Comparison of ENCODE assay signal across 8 cellular contexts in the genomic region with DNA sequence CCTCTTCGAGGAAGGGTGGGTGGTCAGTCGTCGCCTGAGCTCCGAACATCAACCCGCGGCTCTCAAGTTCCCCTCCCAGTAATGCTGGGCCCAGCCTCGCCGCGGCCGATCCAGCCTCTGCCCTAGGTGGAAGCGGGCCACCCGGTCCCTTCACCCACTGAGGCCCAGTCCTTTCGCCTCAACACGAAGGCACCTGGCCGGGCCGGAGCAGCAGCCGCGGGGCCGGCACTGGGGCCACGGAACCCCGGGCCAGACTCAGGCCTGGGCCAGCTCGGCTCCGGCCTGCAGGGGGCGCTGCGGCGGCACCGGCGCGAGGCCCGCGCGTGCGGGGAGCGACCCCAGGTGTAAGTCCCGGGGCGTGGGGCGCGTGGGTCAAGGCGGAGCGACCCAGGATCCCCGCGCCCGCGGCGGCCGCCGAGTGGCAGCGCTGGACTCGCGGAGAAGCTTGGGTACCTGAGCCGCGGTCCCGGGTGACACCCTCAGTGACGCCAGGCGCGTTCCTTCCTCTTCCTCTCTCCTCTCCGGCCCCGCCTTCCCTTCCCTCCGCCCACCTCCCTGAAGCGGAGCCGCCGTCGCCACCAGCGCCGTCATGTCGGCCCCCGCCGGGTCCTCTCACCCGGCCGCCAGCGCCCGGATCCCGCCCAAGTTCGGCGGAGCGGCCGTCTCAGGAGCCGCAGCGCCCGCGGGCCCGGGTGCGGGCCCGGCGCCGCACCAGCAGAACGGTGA. TPM values are rescaled to one million over a fixed set of nuclear protein-coding genes. Genes with fewer than 3 reads are reported as not detected.
DNase-seq lines count a peak whose midpoint lies in the region; ATAC-seq lines count a peak whose summit lies in the region.

A gene (plus strand): TSS at position 535 of the 726 bp plus-strand sequence. CDS start 55 bp downstream, at position 590.

- no peak within 1 kb of the TSS for H2AK5ac ChIP-seq in mesendoderm (ENCODE audit: low read length)

- H2BK120ac ChIP-seq in mesendoderm (ENCODE audit: low read depth, low read length), result peak within 1 kb of the TSS; percentile 18

- no peaks in the 10 kb centered on the region for H3K27me3 Mint-ChIP-seq in CD4-positive, CD25-positive, alpha-beta regulatory T cell

- H3K36me3 ChIP-seq in CD4-positive, CD25-positive, alpha-beta regulatory T cell (ENCODE audit: control insufficient read depth, insufficient read depth, low read length), result no peaks in the 10 kb centered on the region
- no peaks in the 10 kb centered on the region for H3K36me3 ChIP-seq in effector memory CD4-positive, alpha-beta T cell (ENCODE audit: control insufficient read depth, insufficient read depth, low read length)
- H3K36me3 ChIP-seq in mesendoderm (ENCODE audit: control insufficient read depth, insufficient read depth, low read length), result no peaks in the 10 kb centered on the region

- no peaks in the 10 kb centered on the region for H3K36me3 Mint-ChIP-seq in CD4-positive, CD25-positive, alpha-beta regulatory T cell

- peak within 1 kb of the TSS; percentile 80 for H3K23ac ChIP-seq in mesendoderm (ENCODE audit: low read length)

- H4K8ac ChIP-seq in mesendoderm (ENCODE audit: low read depth, low read length), result peak within 1 kb of the TSS; percentile 60

- H3K27ac ChIP-seq in CD4-positive, CD25-positive, alpha-beta regulatory T cell (ENCODE audit: insufficient read depth, low read length, poor library complexity, severe bottlenecking), result peak within 1 kb of the TSS; percentile 84
- peak within 1 kb of the TSS; percentile 80 for H3K27ac ChIP-seq in effector memory CD4-positive, alpha-beta T cell (ENCODE audit: insufficient read depth, low read length, poor library complexity, severe bottlenecking)
- H3K27ac ChIP-seq in mesendoderm (ENCODE audit: low read depth, low read length), result peak within 1 kb of the TSS; percentile 85

- peak within 1 kb of the TSS; percentile 90 for H3K4me3 ChIP-seq in CD4-positive, CD25-positive, alpha-beta regulatory T cell (ENCODE audit: low read depth, low read length)
- H3K4me3 ChIP-seq in effector memory CD4-positive, alpha-beta T cell (ENCODE audit: insufficient read depth, low read depth, low read length, poor library complexity, severe bottlenecking), result peak within 1 kb of the TSS; percentile 76
- H3K4me3 ChIP-seq in mesendoderm (ENCODE audit: low read length), result peak within 1 kb of the TSS; percentile 42

- peak within 1 kb of the TSS; percentile 90 for H3K4ac ChIP-seq in mesendoderm (ENCODE audit: low read depth, low read length)

- peak within 1 kb of the TSS; percentile 97 for H3K56ac ChIP-seq in mesendoderm (ENCODE audit: low read length)

- peak within 1 kb of the TSS; percentile 99 for H3K18ac ChIP-seq in mesendoderm (ENCODE audit: low read length)

- H3K79me2 ChIP-seq in mesendoderm (ENCODE audit: control insufficient read depth, insufficient read depth, low read length), result peaks cover 36% of the 10 kb centered on the region

- H3K4me1 ChIP-seq in CD4-positive, CD25-positive, alpha-beta regulatory T cell (ENCODE audit: control insufficient read depth, insufficient read depth, low read length, poor library complexity, severe bottlenecking), result peaks cover 44% of the 10 kb centered on the region
- peaks cover 15% of the 10 kb centered on the region for H3K4me1 ChIP-seq in effector memory CD4-positive, alpha-beta T cell (ENCODE audit: control insufficient read depth, insufficient read depth, low read length, poor library complexity, severe bottlenecking)
- peaks cover 12% of the 10 kb centered on the region for H3K4me1 ChIP-seq in mesendoderm (ENCODE audit: control insufficient read depth, low read depth, low read length)

- no peaks in the 10 kb centered on the region for H3K9me3 ChIP-seq in CD4-positive, CD25-positive, alpha-beta regulatory T cell (ENCODE audit: control insufficient read depth in 2 of 2, low read length in 2 of 2)
- H3K9me3 ChIP-seq in effector memory CD4-positive, alpha-beta T cell (ENCODE audit: control insufficient read depth, low read length), result no peaks in the 10 kb centered on the region

- peak within 1 kb of the TSS; percentile 82 for H2BK5ac ChIP-seq in mesendoderm (ENCODE audit: low read length)

- H3K79me1 ChIP-seq in mesendoderm (ENCODE audit: low read length), result peaks cover 6% of the 10 kb centered on the region

- H3K27ac Mint-ChIP-seq in CD4-positive, CD25-positive, alpha-beta regulatory T cell, result peak within 1 kb of the TSS; percentile 91 to 96 (median 94)

- H4K5ac ChIP-seq in mesendoderm (ENCODE audit: low read length), result peak within 1 kb of the TSS; percentile 95

- no peaks in the 10 kb centered on the region for H3K27me3 ChIP-seq in CD4-positive, CD25-positive, alpha-beta regulatory T cell (ENCODE audit: control insufficient read depth, insufficient read depth, low read length)
- H3K27me3 ChIP-seq in effector memory CD4-positive, alpha-beta T cell (replicated peaks; ENCODE audit: control insufficient read depth, insufficient read depth, low read length, poor library complexity, severe bottlenecking), result no peaks in the 10 kb centered on the region
- H3K27me3 ChIP-seq in mesendoderm (ENCODE audit: insufficient read depth, low read length, poor library complexity), result no peaks in the 10 kb centered on the region

- peak within 1 kb of the TSS; percentile 70 for H3K4me2 ChIP-seq in mesendoderm (ENCODE audit: low read length)

- peak within 1 kb of the TSS; percentile 90 to 98 (median 92) for H3K4me3 Mint-ChIP-seq in CD4-positive, CD25-positive, alpha-beta regulatory T cell

- peak within 1 kb of the TSS; percentile 71 for H3K9ac ChIP-seq in mesendoderm (ENCODE audit: low read length)

- no peak within 1 kb of the TSS for H2BK15ac ChIP-seq in mesendoderm (replicated peaks; ENCODE audit: low read depth)

- peaks cover 27 to 55% (median 39%) of the 10 kb centered on the region in 4 donors for H3K4me1 Mint-ChIP-seq in CD4-positive, CD25-positive, alpha-beta regulatory T cell

- peak; percentile 89 to 92 (median 91) for DNase-seq in CD4-positive, CD25-positive, alpha-beta regulatory T cell
- DNase-seq in NK-92 (lab: John Stamatoyannopoulos, UW; ENCODE audit: unreplicated experiment), result peak; percentile 12
- DNase-seq in activated CD8-positive, alpha-beta memory T cell treated with anti-CD3 and anti-CD28 coated beads for 24 hours, result peak; percentile 95
- peak; percentile 83 to 87 (median 84) for DNase-seq in effector memory CD4-positive, alpha-beta T cell
- DNase-seq in mesendoderm, result peak; percentile 90
- peak; percentile 74 for DNase-seq in stimulated activated CD8-positive, alpha-beta memory T cell treated with anti-CD3 and anti-CD28 coated beads, Interleukin-15, amount 100 ng/mL, for 24 hours (ENCODE audit: low read depth)

- WGBS in mesendoderm (ENCODE audit: extremely low coverage, insufficient coverage, low lambda C conversion rate), result no CpG with 5 or more reads among the region's 87 CpGs

- H3K9me3 Mint-ChIP-seq in CD4-positive, CD25-positive, alpha-beta regulatory T cell, result no peaks in the 10 kb centered on the region

- ATAC-seq in CD4-positive, CD25-positive, alpha-beta regulatory T cell (ENCODE audit: low read depth in 2 of 2), result peak; percentile 92 to 93
- ATAC-seq in GM19372 (IDR thresholded peaks at IDR 0.05; ENCODE audit: low read depth, unreplicated experiment), result peak; percentile 83
- ATAC-seq in HG03521 (IDR thresholded peaks at IDR 0.05; ENCODE audit: unreplicated experiment), result peak; percentile 86

RNA-seq across cellular contexts. Expression of the gene that starts here (rescaled TPM):
- 42.7 TPM for total RNA-seq in CD4-positive, CD25-positive, alpha-beta regulatory T cell
- 10 to 100 TPM; 11.3 to 18.5 (median 16.5) TPM for polyA plus RNA-seq in CD4-positive, CD25-positive, alpha-beta regulatory T cell
- polyA plus RNA-seq in mesendoderm (2013, experiment 1 of 2), result 19.4 TPM
- 18.5 TPM for polyA plus RNA-seq in mesendoderm (2013, experiment 2 of 2)

Comparison
In these comparisons a context has a peak if more than half of its experiments do, and no peak if none do; other contexts are left out.
1. Peak in every context shown above with its lines: DNase-seq, ATAC-seq, H3K4me3 ChIP-seq and H3K27ac ChIP-seq.
2. DNase-seq: peak in every context shown above with its lines; median percentile 95 in activated CD8-positive, alpha-beta memory T cell treated with anti-CD3 and anti-CD28 coated beads for 24 hours; 91 in CD4-positive, CD25-positive, alpha-beta regulatory T cell; 90 in mesendoderm; 84 in effector memory CD4-positive, alpha-beta T cell; 74 in stimulated activated CD8-positive, alpha-beta memory T cell treated with anti-CD3 and anti-CD28 coated beads, Interleukin-15, amount 100 ng/mL, for 24 hours; 12 in NK-92.